ENCODE assay signal across 10 cellular contexts in genomic region chr16:56632160-56632847, GRCh38. TPM values are rescaled to one million over a fixed set of nuclear protein-coding genes. Genes with fewer than 3 reads are reported as not detected.
A peak's percentile ranks its signal among the peaks of the same experiment; 100 is the strongest.
DNase-seq lines count a peak whose midpoint lies in the region; ATAC-seq and TF ChIP-seq lines count a peak whose summit lies in the region.
"Had no signal": no experiment of that assay in that cellular context is flagged by ENCODE, and none has a peak within 500 bp of the region (broad histone marks: within the 10 kb centered on the region; RNA-seq: fewer than 3 reads in every experiment).

Gene MT1M (plus strand): TSS chr16:56632659. CDS start chr16:56632732, 73 bp downstream.

- no peak within 1 kb of the TSS for H3K4me2 ChIP-seq in IMR-90 (ENCODE audit: low read depth, low read length)
- peak within 1 kb of the TSS; percentile 81 for H3K4me2 ChIP-seq in skeletal muscle satellite cell (ENCODE audit: low read length)

- H3K27me3 ChIP-seq in IMR-90 (ENCODE audit: control insufficient read depth, insufficient read depth, low read length) = peaks cover 60% of the 10 kb centered on the region
- peaks cover 100% of the 10 kb centered on the region for H3K27me3 ChIP-seq in iPS-20b (ENCODE audit: insufficient read depth, low read length)
- H3K27me3 ChIP-seq in skeletal muscle satellite cell (ENCODE audit: control insufficient read depth, insufficient read depth, low read length) = peaks cover under 1% of the 10 kb centered on the region
- peaks cover 3% of the 10 kb centered on the region for H3K27me3 ChIP-seq in SJCRH30

- H4K20me1 ChIP-seq in IMR-90 (ENCODE audit: insufficient read depth, low read length) = no peaks in the 10 kb centered on the region

- no peak within 1 kb of the TSS for H3K18ac ChIP-seq in IMR-90 (ENCODE audit: low read depth, low read length)

- H3K9ac ChIP-seq in IMR-90 (ENCODE audit: low read depth, low read length) (no peak within 1 kb of the TSS), iPS-20b (ENCODE audit: low read depth, low read length) (no peak within 1 kb of the TSS), skeletal muscle satellite cell (ENCODE audit: low read depth, low read length) (peak within 1 kb of the TSS; percentile 72)

- ATAC-seq in IMR-90 (ENCODE audit: low read depth) = peak; percentile 28; the same call in 1 of the 2 replicates
- no peak for ATAC-seq in GM19351 (IDR thresholded peaks at IDR 0.05; ENCODE audit: unreplicated experiment)
- no peak for ATAC-seq in GM21381 (IDR thresholded peaks at IDR 0.05; ENCODE audit: unreplicated experiment)
- ATAC-seq: K562 had no signal

- TF ChIP-seq CTCF in IMR-90 (conservative IDR thresholded peaks at IDR 0.05; ENCODE audit: low read depth, low read length) (no peak), astrocyte of the spinal cord (IDR thresholded peaks at IDR 0.05; ENCODE audit: low read depth, low read length) (no peak)

- H2AFZ ChIP-seq in IMR-90 (replicated peaks; ENCODE audit: low read length, poor library complexity) = peak within 1 kb of the TSS; percentile 56

- no peak within 1 kb of the TSS for H2BK20ac ChIP-seq in IMR-90 (ENCODE audit: low read depth, low read length)

- no peak for DNase-seq in IMR-90
- no peak for DNase-seq in astrocyte of the spinal cord (ENCODE audit: low read depth, low spot score)
- no peak for DNase-seq in SJCRH30
- no peak for DNase-seq in activated gamma-delta T cell treated with Interleukin-2 at 50 U/mL for 16 hours

- POLR2A ChIA-PET in IMR-90 (lab: Charles Lee; ENCODE audit: unreplicated experiment) = no interaction called here

- TF ChIP-seq POLR2A in IMR-90 (IDR thresholded peaks at IDR 0.05; ENCODE audit: low read depth, low read length) = no peak

- no peak within 1 kb of the TSS for H3K23ac ChIP-seq in IMR-90 (ENCODE audit: low read depth, low read length)

- no peaks in the 10 kb centered on the region for H3K79me1 ChIP-seq in IMR-90 (ENCODE audit: low read depth in 1 of 2, low read length in 2 of 2)

- H3K36me3 ChIP-seq in IMR-90 (ENCODE audit: control insufficient read depth, insufficient read depth, low read length) = no peaks in the 10 kb centered on the region
- no peaks in the 10 kb centered on the region for H3K36me3 ChIP-seq in iPS-20b (ENCODE audit: insufficient read depth, low read depth, low read length)
- H3K36me3 ChIP-seq in skeletal muscle satellite cell (ENCODE audit: insufficient read depth, low read length) = no peaks in the 10 kb centered on the region
- H3K36me3 ChIP-seq in SJCRH30 = no peaks in the 10 kb centered on the region
- H3K36me3 ChIP-seq: neutrophil had no signal

- 18% methylated on average over 26 of the region's 61 CpGs; no CpG with 5 or more reads in 1 of the 2 experiments for WGBS in IMR-90 (ENCODE audit: extremely low coverage in 2 of 2, insufficient read length in 1 of 2), 2 experiments

- CTCF ChIA-PET in IMR-90 (lab: Yijun Ruan, JAX) = no interaction called here

- no peaks in the 10 kb centered on the region for H3K9me1 ChIP-seq in IMR-90 (ENCODE audit: insufficient read depth, low read length)

- TF ChIP-seq RAD21 in IMR-90 (IDR thresholded peaks at IDR 0.05; ENCODE audit: low read length) = no peak

- H3K4me1 ChIP-seq in IMR-90 (ENCODE audit: control insufficient read depth, insufficient read depth, low read length) (no peaks in the 10 kb centered on the region; the same call in 1 of the 2 replicates), iPS-20b (ENCODE audit: insufficient read depth, low read length) (peaks cover 3% of the 10 kb centered on the region; the same call in 1 of the 2 replicates), skeletal muscle satellite cell (ENCODE audit: control insufficient read depth, insufficient read depth, low read length) (peaks cover 17% of the 10 kb centered on the region), SJCRH30 (no peaks in the 10 kb centered on the region)

- in situ Hi-C loops in IMR-90 (cut with MboI; ENCODE audit: low sequenced_read_pairs) = no loop called here
- in situ Hi-C loops in astrocyte of the spinal cord (cut with HindIII; ENCODE audit: low sequenced_read_pairs) = no loop called here

- H3K4me3 ChIP-seq in IMR-90 (ENCODE audit: insufficient read depth, low read depth, low read length) = no peak within 1 kb of the TSS; the same call in 1 of the 2 replicates
- peak within 1 kb of the TSS; percentile 27 for H3K4me3 ChIP-seq in astrocyte of the spinal cord (ENCODE audit: low read depth, low read length)
- peak within 1 kb of the TSS; percentile 47; the same call in 1 of the 2 replicates for H3K4me3 ChIP-seq in iPS-20b (ENCODE audit: low read length)
- H3K4me3 ChIP-seq in skeletal muscle satellite cell (ENCODE audit: low read length) = peak within 1 kb of the TSS; percentile 66
- no peak within 1 kb of the TSS for H3K4me3 ChIP-seq in SJCRH30
- H3K4me3 ChIP-seq: K562 had no signal

- no peak within 1 kb of the TSS for H2AK9ac ChIP-seq in IMR-90 (replicated peaks; ENCODE audit: low read depth, low read length, poor library complexity)

- no peak within 1 kb of the TSS for H3K56ac ChIP-seq in IMR-90 (ENCODE audit: extremely low read depth, insufficient read depth, low read length)

- no peak within 1 kb of the TSS for H4K91ac ChIP-seq in IMR-90 (ENCODE audit: insufficient read depth, low read depth, low read length)

- H2BK15ac ChIP-seq in IMR-90 (ENCODE audit: low read depth, low read length) = no peak within 1 kb of the TSS

- H3K27ac ChIP-seq in IMR-90 (ENCODE audit: insufficient read depth, low read length) (no peak within 1 kb of the TSS), iPS-20b (ENCODE audit: low read length) (no peak within 1 kb of the TSS), SJCRH30 (no peak within 1 kb of the TSS)
- H3K27ac ChIP-seq: neutrophil had no signal

- H3K14ac ChIP-seq in IMR-90 (replicated peaks; ENCODE audit: low read depth, low read length) = no peak within 1 kb of the TSS

- intact Hi-C loops in IMR-90 (cut with micrococcal nuclease) = no loop called here

- H2BK120ac ChIP-seq in IMR-90 (ENCODE audit: low read depth, low read length) = no peak within 1 kb of the TSS

- no TSS peak for BruUV-seq in IMR-90 (replicated peaks; lab: Mats Ljungman, UMichigan)

- no peak within 1 kb of the TSS for H2BK5ac ChIP-seq in IMR-90 (ENCODE audit: low read depth, low read length, poor library complexity, severe bottlenecking)

- no peak within 1 kb of the TSS for H4K5ac ChIP-seq in IMR-90 (ENCODE audit: low read depth, low read length)

- no peak within 1 kb of the TSS for H3K4ac ChIP-seq in IMR-90 (ENCODE audit: low read depth, low read length)

- H3K9me3 ChIP-seq in IMR-90 (ENCODE audit: control insufficient read depth, insufficient read depth, low read length) (peaks cover 2% of the 10 kb centered on the region; the same call in 1 of the 2 replicates), iPS-20b (ENCODE audit: insufficient read depth, low read depth, low read length) (no peaks in the 10 kb centered on the region), skeletal muscle satellite cell (replicated peaks; ENCODE audit: low read length) (no peaks in the 10 kb centered on the region), SJCRH30 (replicated peaks) (no peaks in the 10 kb centered on the region)
- H3K9me3 ChIP-seq: neutrophil had no signal

- no peak within 1 kb of the TSS for H2AK5ac ChIP-seq in IMR-90 (ENCODE audit: low read depth, low read length)

- no peak within 1 kb of the TSS for H4K8ac ChIP-seq in IMR-90 (ENCODE audit: low read depth in 2 of 2, low read length in 2 of 2)

- dilution Hi-C loops in IMR-90 (cut with HindIII; ENCODE audit: low sequenced_read_pairs, unreplicated experiment) = no loop called here

TF ChIP-seq in IMR-90, 13 proteins besides CTCF, POLR2A, EP300 and RAD21:
- TF ChIP-seq USF2 (IDR thresholded peaks at IDR 0.05; ENCODE audit: low read depth, low read length) = no peak
- TF ChIP-seq NFE2L2 (IDR thresholded peaks at IDR 0.05; ENCODE audit: low read depth, low read length) = no peak
- TF ChIP-seq RFX5 (IDR thresholded peaks at IDR 0.05; ENCODE audit: low read depth, low read length) = no peak
- no peak for TF ChIP-seq MAFK (IDR thresholded peaks at IDR 0.05; ENCODE audit: low read depth, low read length)
- TF ChIP-seq SMC3 (IDR thresholded peaks at IDR 0.05; ENCODE audit: low read depth, low read length) = no peak
- TF ChIP-seq RCOR1 (IDR thresholded peaks at IDR 0.05; ENCODE audit: insufficient replicate concordance, low read length) = no peak
- no peak for TF ChIP-seq MAZ (IDR thresholded peaks at IDR 0.05; ENCODE audit: borderline replicate concordance, low read depth, low read length)
- TF ChIP-seq BHLHE40 (IDR thresholded peaks at IDR 0.05; ENCODE audit: low read depth, low read length) = no peak
- TF ChIP-seq MXI1 (IDR thresholded peaks at IDR 0.05; ENCODE audit: borderline replicate concordance, low read depth, low read length) = no peak
- TF ChIP-seq ELK1 (IDR thresholded peaks at IDR 0.05; ENCODE audit: borderline replicate concordance, low read depth, low read length) = no peak
- no peak for TF ChIP-seq CEBPB (IDR thresholded peaks at IDR 0.05; ENCODE audit: low read depth, low read length)
- no peak for TF ChIP-seq CHD1 (IDR thresholded peaks at IDR 0.05; ENCODE audit: low read depth, low read length)
- TF ChIP-seq FOS (IDR thresholded peaks at IDR 0.05; ENCODE audit: low read depth, low read length) = no peak

RNA-seq across cellular contexts. Expression of gene MT1M, which starts in this region (rescaled TPM):
- total RNA-seq in IMR-90 (2012; rRNA removed) = not detected in 2 replicates
- 0.10 TPM in 1 of 2 replicates, not detected in the other for polyA plus RNA-seq in IMR-90 (2012; rRNA removed)
- polyA plus RNA-seq in IMR-90 (2012; cell fraction: cytosol; rRNA removed) = not detected in 2 replicates
- polyA plus RNA-seq in IMR-90 (2012; cell fraction: nucleus; rRNA removed; ENCODE audit: low replicate concordance) = not detected in 2 replicates
- total RNA-seq in skeletal muscle satellite cell (2012; rRNA removed) = 6.3 and 10.0 TPM in 2 replicates
- not detected in 2 replicates for total RNA-seq in SJCRH30 (2014; rRNA removed; shearing (Covaris generic))
- total RNA-seq: K562 had no signal
- polyA plus RNA-seq: K562 had no signal

Comparison
In these comparisons a context has a peak if more than half of its experiments do, and no peak if none do; other contexts are left out.
1. Peak in ATAC-seq in IMR-90; RNA of the gene not detected or under 1 TPM.
2. H3K4me3 ChIP-seq: peak in astrocyte of the spinal cord (single experiment), iPS-20b (single experiment) and skeletal muscle satellite cell (single experiment); none in IMR-90 (single experiment) and SJCRH30 (single experiment).